In genomic region chr2:178796079-178796677, GRCh38 we compare ENCODE assay signal across 8 cellular contexts. TPM values are rescaled to one million over a fixed set of nuclear protein-coding genes. Genes with fewer than 3 reads are reported as not detected.
DNase-seq lines count a peak whose midpoint lies in the region; ATAC-seq, FAIRE-seq and TF ChIP-seq lines count a peak whose summit lies in the region.

No MANE protein-coding gene starts in this region.

- H2AFZ ChIP-seq in MM.1S (ENCODE audit: low read length), result no peak overlapping the region

- no peak overlapping the region for H3K9ac ChIP-seq in MM.1S (ENCODE audit: low read length)
- H3K9ac ChIP-seq in kidney (ENCODE audit: low read length in 2 of 2), result no peak overlapping the region

- ATAC-seq in GM18907 (IDR thresholded peaks at IDR 0.05; ENCODE audit: unreplicated experiment) (no peak), GM18868 (IDR thresholded peaks at IDR 0.05; ENCODE audit: unreplicated experiment) (no peak)

- intact Hi-C loops in kidney (cut with DNase I), result loop anchor here (10.0 kb wide), 1 partner anchor 119 kb away; no protein-coding TSS in a partner anchor

- no peak overlapping the region for H3K27ac ChIP-seq in DOHH2 (ENCODE audit: low read depth, low read length)
- H3K27ac ChIP-seq in MM.1S (ENCODE audit: low read length), result no peak overlapping the region
- H3K27ac ChIP-seq in kidney (ENCODE audit: low read depth in 2 of 2, low read length in 2 of 2), result no peak overlapping the region

- H3K9me2 ChIP-seq in DOHH2 (replicated peaks; ENCODE audit: control insufficient read depth, low read length) (no peaks in the 10 kb centered on the region), MM.1S (replicated peaks; ENCODE audit: insufficient read depth, low read length) (no peaks in the 10 kb centered on the region)

- no peaks in the 10 kb centered on the region for H3K27me3 ChIP-seq in DOHH2 (ENCODE audit: control insufficient read depth, low read length)
- no peaks in the 10 kb centered on the region for H3K27me3 ChIP-seq in MM.1S (replicated peaks; ENCODE audit: insufficient read depth, low read length)

- H3K36me3 ChIP-seq in DOHH2 (ENCODE audit: control insufficient read depth, low read length), result no peaks in the 10 kb centered on the region
- H3K36me3 ChIP-seq in MM.1S (replicated peaks; ENCODE audit: insufficient read depth, low read length), result no peaks in the 10 kb centered on the region
- no peaks in the 10 kb centered on the region for H3K36me3 ChIP-seq in kidney (ENCODE audit: control insufficient read depth in 1 of 2, insufficient read depth in 2 of 2, low read length in 2 of 2)

- H3F3A ChIP-seq in DOHH2 (ENCODE audit: control insufficient read depth, insufficient read depth) (no peaks in the 10 kb centered on the region), MM.1S (ENCODE audit: insufficient read depth, low read length) (no peaks in the 10 kb centered on the region)

- H4K20me1 ChIP-seq in DOHH2 (ENCODE audit: control insufficient read depth, insufficient read depth, low read depth, low read length), result no peaks in the 10 kb centered on the region
- H4K20me1 ChIP-seq in MM.1S (ENCODE audit: insufficient read depth, low read length), result no peaks in the 10 kb centered on the region

- DNase-seq in MM.1S (peak; percentile 55), kidney (no peak), mesenteric fat pad (ENCODE audit: low spot score) (no peak), amygdala (lab: John Stamatoyannopoulos, UW) (no peak)

- H3K4me2 ChIP-seq in DOHH2 (ENCODE audit: low read length), result no peak overlapping the region
- no peak overlapping the region for H3K4me2 ChIP-seq in MM.1S (ENCODE audit: low read depth, low read length)

- H3K79me2 ChIP-seq in DOHH2 (ENCODE audit: control insufficient read depth, low read length) (no peaks in the 10 kb centered on the region), MM.1S (ENCODE audit: low read length) (no peaks in the 10 kb centered on the region)

- TF ChIP-seq CTCF in DOHH2 (IDR thresholded peaks at IDR 0.05; ENCODE audit: low read depth, low read length, poor library complexity, severe bottlenecking), result peak; percentile 68
- TF ChIP-seq CTCF in MM.1S (IDR thresholded peaks at IDR 0.05; ENCODE audit: low read length), result peak; percentile 63
- peak; percentile 21; the same call in 1 of the 2 replicates for TF ChIP-seq CTCF in WI38 (IDR thresholded peaks at IDR 0.05; ENCODE audit: low read depth, low read length)
- TF ChIP-seq CTCF in kidney (IDR thresholded peaks at IDR 0.05; ENCODE audit: borderline replicate concordance, extremely low read depth, insufficient read depth), result peak; percentile 28

- no peaks in the 10 kb centered on the region for H3K4me1 ChIP-seq in DOHH2 (ENCODE audit: control insufficient read depth, low read length)
- no peaks in the 10 kb centered on the region for H3K4me1 ChIP-seq in MM.1S (ENCODE audit: low read length)
- no peaks in the 10 kb centered on the region for H3K4me1 ChIP-seq in kidney (ENCODE audit: control insufficient read depth in 1 of 2, insufficient read depth in 1 of 2, low read depth in 1 of 2, low read length in 2 of 2)

- H3K4me3 ChIP-seq in DOHH2 (ENCODE audit: low read length), result no peak overlapping the region
- H3K4me3 ChIP-seq in MM.1S (ENCODE audit: low read length), result no peak overlapping the region
- no peak overlapping the region for H3K4me3 ChIP-seq in WI38 (ENCODE audit: low read depth, low read length)
- no peak overlapping the region for H3K4me3 ChIP-seq in kidney (ENCODE audit: low read length in 2 of 2)

- no peaks in the 10 kb centered on the region for H3K9me3 ChIP-seq in DOHH2 (ENCODE audit: control insufficient read depth, insufficient read depth, low read length)
- H3K9me3 ChIP-seq in MM.1S (replicated peaks; ENCODE audit: insufficient read depth, low read length), result no peaks in the 10 kb centered on the region
- H3K9me3 ChIP-seq in kidney (ENCODE audit: control insufficient read depth in 1 of 2, low read length in 2 of 2), result no peaks in the 10 kb centered on the region

- peak; percentile 13 for FAIRE-seq in kidney (lab: Jason Lieb, UNC)

RNA-seq across cellular contexts. Expression of gene TTN, which starts 11.0 kb away (rescaled TPM):
- total RNA-seq in kidney, result 3.6 TPM
- 0.02 TPM for polyA plus RNA-seq in kidney (ENCODE audit: insufficient read depth, low read depth, low replicate concordance)
- 12.0 TPM for total RNA-seq in mesenteric fat pad
